Comparison of ENCODE assay signal across 18 cellular contexts in genomic region chr21:46375560-46376230, GRCh38.
"Had no signal": no experiment of that assay in that cellular context is flagged by ENCODE, and none has a peak within 500 bp of the region (broad histone marks: within the 10 kb centered on the region; RNA-seq: fewer than 3 reads in every experiment).

No MANE protein-coding gene starts in this region.

- DNase-seq: activated CD4-positive, alpha-beta T cell treated with anti-CD3 and anti-CD28 coated beads, Interleukin-2, amount 10 ng/mL, durations not matched to agents 24 days and 14 days; activated CD8-positive, alpha-beta memory T cell treated with anti-CD3 and anti-CD28 coated beads, Interleukin-2, amount 50 U/mL, for 4 hours; activated naive CD4-positive, alpha-beta T cell treated with anti-CD3 and anti-CD28 coated beads for 36 hours; activated naive CD8-positive, alpha-beta T cell treated with anti-CD3 and anti-CD28 coated beads, Interleukin-2, amount 50 U/mL, for 24 hours; activated T-cell treated with anti-CD3 and anti-CD28 coated beads, Interleukin-2, amount 50 U/mL, for 4 hours; anterior cingulate cortex; erythroblast; lower lobe of right lung; occipital lobe; stimulated activated CD4-positive, alpha-beta T cell treated with anti-CD3 and anti-CD28 coated beads, Interleukin-4, amount 100 ng/mL, for 1 hour; stimulated activated naive CD8-positive, alpha-beta T cell treated with anti-CD3 and anti-CD28 coated beads, Interleukin-15, amount 100 ng/mL, for 72 hours; T-helper 1 cell; T-helper 9 cell; transverse colon had no signal

- H3K4me2 ChIP-seq: smooth muscle cell had no signal

- H3K36me3 ChIP-seq: transverse colon had no signal

- H3K4me3 ChIP-seq: coronary artery, lower lobe of right lung, smooth muscle cell, suprapubic skin, transverse colon had no signal

- H3K9me3 Mint-ChIP-seq: activated CD4-positive, alpha-beta T cell treated with anti-CD3 and anti-CD28 coated beads, Interleukin-2, amount 10 ng/mL, durations not matched to agents 24 days and 14 days; activated naive CD4-positive, alpha-beta T cell treated with anti-CD3 and anti-CD28 coated beads for 36 hours; activated naive CD8-positive, alpha-beta T cell treated with anti-CD3 and anti-CD28 coated beads, Interleukin-2, amount 50 U/mL, for 24 hours; activated T-cell treated with anti-CD3 and anti-CD28 coated beads, Interleukin-2, amount 50 U/mL, for 4 hours; natural killer cell treated with Interleukin-12 subunit alpha and Interleukin-12 subunit beta and Interleukin-15 and Interleukin-18, amount 100 ng/mL, for 72 hours had no signal

- ATAC-seq: activated naive CD8-positive, alpha-beta T cell treated with anti-CD3 and anti-CD28 coated beads, Interleukin-2, amount 50 U/mL, for 24 hours; activated T-cell treated with anti-CD3 and anti-CD28 coated beads, Interleukin-2, amount 50 U/mL, for 4 hours; stimulated activated naive CD8-positive, alpha-beta T cell treated with anti-CD3 and anti-CD28 coated beads, Interleukin-15, amount 100 ng/mL, for 72 hours had no signal

- H3K27me3 Mint-ChIP-seq: activated CD4-positive, alpha-beta T cell treated with anti-CD3 and anti-CD28 coated beads, Interleukin-2, amount 10 ng/mL, durations not matched to agents 24 days and 14 days; activated naive CD8-positive, alpha-beta T cell treated with anti-CD3 and anti-CD28 coated beads, Interleukin-2, amount 50 U/mL, for 24 hours; natural killer cell treated with Interleukin-12 subunit alpha and Interleukin-12 subunit beta and Interleukin-15 and Interleukin-18, amount 100 ng/mL, for 72 hours; stimulated activated naive CD8-positive, alpha-beta T cell treated with anti-CD3 and anti-CD28 coated beads, Interleukin-15, amount 100 ng/mL, for 72 hours had no signal

- H3K9me3 ChIP-seq: lower lobe of right lung, suprapubic skin, transverse colon had no signal

- H3K27me3 ChIP-seq: suprapubic skin, transverse colon had no signal

- H3K4me1 ChIP-seq: lower lobe of right lung, transverse colon had no signal

- H3K27ac ChIP-seq: coronary artery, lower lobe of right lung, suprapubic skin, transverse colon had no signal

- H3K4me3 Mint-ChIP-seq: activated CD4-positive, alpha-beta T cell treated with anti-CD3 and anti-CD28 coated beads, Interleukin-2, amount 10 ng/mL, durations not matched to agents 24 days and 14 days; activated naive CD4-positive, alpha-beta T cell treated with anti-CD3 and anti-CD28 coated beads for 36 hours; activated naive CD8-positive, alpha-beta T cell treated with anti-CD3 and anti-CD28 coated beads, Interleukin-2, amount 50 U/mL, for 24 hours; activated T-cell treated with anti-CD3 and anti-CD28 coated beads, Interleukin-2, amount 50 U/mL, for 4 hours; natural killer cell treated with Interleukin-12 subunit alpha and Interleukin-12 subunit beta and Interleukin-15 and Interleukin-18, amount 100 ng/mL, for 72 hours; stimulated activated naive CD8-positive, alpha-beta T cell treated with anti-CD3 and anti-CD28 coated beads, Interleukin-15, amount 100 ng/mL, for 72 hours had no signal

- H3K27ac Mint-ChIP-seq: activated CD4-positive, alpha-beta T cell treated with anti-CD3 and anti-CD28 coated beads, Interleukin-2, amount 10 ng/mL, durations not matched to agents 24 days and 14 days; activated naive CD4-positive, alpha-beta T cell treated with anti-CD3 and anti-CD28 coated beads for 36 hours; activated naive CD8-positive, alpha-beta T cell treated with anti-CD3 and anti-CD28 coated beads, Interleukin-2, amount 50 U/mL, for 24 hours; natural killer cell treated with Interleukin-12 subunit alpha and Interleukin-12 subunit beta and Interleukin-15 and Interleukin-18, amount 100 ng/mL, for 72 hours had no signal
